ENCODE assay signal across 6 cellular contexts in genomic region chr19:17246681-17247425, GRCh38. TPM values are rescaled to one million over a fixed set of nuclear protein-coding genes. Genes with fewer than 3 reads are reported as not detected.
A peak's percentile ranks its signal among the peaks of the same experiment; 100 is the strongest.
DNase-seq lines count a peak whose midpoint lies in the region; ATAC-seq and TF ChIP-seq lines count a peak whose summit lies in the region.

No MANE protein-coding gene starts in this region.

- H3K9me3 Mint-ChIP-seq in CD14-positive monocyte: peaks cover 0 to 6% (median 2%) of the 10 kb centered on the region in 7 donors
- H3K9me3 Mint-ChIP-seq in stimulated activated naive CD8-positive, alpha-beta T cell treated with anti-CD3 and anti-CD28 coated beads, Interleukin-15, amount 100 ng/mL, for 72 hours: no peaks in the 10 kb centered on the region

- no peaks in the 10 kb centered on the region for H3K36me3 Mint-ChIP-seq in CD14-positive monocyte

- TF ChIP-seq CTCF in CD14-positive monocyte (IDR thresholded peaks at IDR 0.05) (no peak), fibroblast of mammary gland (conservative IDR thresholded peaks at IDR 0.05; ENCODE audit: control insufficient read depth, insufficient read depth, low read depth, low read length) (no peak)

- H3K4me3 Mint-ChIP-seq in CD14-positive monocyte: peak overlapping the region; percentile 95
- H3K4me3 Mint-ChIP-seq in stimulated activated naive CD8-positive, alpha-beta T cell treated with anti-CD3 and anti-CD28 coated beads, Interleukin-15, amount 100 ng/mL, for 72 hours: peak overlapping the region; percentile 96 to 97

- ATAC-seq in stimulated activated naive CD8-positive, alpha-beta T cell treated with anti-CD3 and anti-CD28 coated beads, Interleukin-15, amount 100 ng/mL, for 72 hours: no peak
- no peak for ATAC-seq in HG03378 (IDR thresholded peaks at IDR 0.05; ENCODE audit: unreplicated experiment)

- peak overlapping the region in 1 of 7 donors; percentile 31 for H3K27ac Mint-ChIP-seq in CD14-positive monocyte
- peak overlapping the region; percentile 33 to 95 for H3K27ac Mint-ChIP-seq in stimulated activated naive CD8-positive, alpha-beta T cell treated with anti-CD3 and anti-CD28 coated beads, Interleukin-15, amount 100 ng/mL, for 72 hours

- peaks cover 26% of the 10 kb centered on the region for H3K4me1 Mint-ChIP-seq in CD14-positive monocyte
- peaks cover 24% of the 10 kb centered on the region for H3K4me1 Mint-ChIP-seq in stimulated activated naive CD8-positive, alpha-beta T cell treated with anti-CD3 and anti-CD28 coated beads, Interleukin-15, amount 100 ng/mL, for 72 hours

- DNase-seq in CD14-positive monocyte (ENCODE audit: low spot score) (no peak), NCI-H69 (lab: John Stamatoyannopoulos, UW) (peak; percentile 83), fibroblast of mammary gland (ENCODE audit: low read depth) (peak; percentile 41), NCI-H1417 treated with DMSO at 0.1 percent for 48 hours (lab: John Stamatoyannopoulos, UW) (no peak)
- DNase-seq in stimulated activated naive CD8-positive, alpha-beta T cell treated with anti-CD3 and anti-CD28 coated beads, Interleukin-15, amount 100 ng/mL, for 72 hours: no peak

- peaks cover 11 to 22% (median 21%) of the 10 kb centered on the region in 3 donors for H3K27me3 Mint-ChIP-seq in CD14-positive monocyte (ENCODE audit: low read depth in 3 of 3)
- H3K27me3 Mint-ChIP-seq in stimulated activated naive CD8-positive, alpha-beta T cell treated with anti-CD3 and anti-CD28 coated beads, Interleukin-15, amount 100 ng/mL, for 72 hours: peaks cover 13% of the 10 kb centered on the region

- intact Hi-C loops in CD14-positive monocyte (cut with micrococcal nuclease): no loop called here

- H3K4me3 ChIP-seq in fibroblast of mammary gland (ENCODE audit: control insufficient read depth, low read depth, low read length): peak overlapping the region; percentile 35

RNA-seq across cellular contexts. Expression of gene NR2F6, which starts 1.1 kb away (rescaled TPM):
- 1 to 10 TPM in 1 of 2 donors, under 1 TPM in 1; 0.87 to 1.7 TPM for polyA plus RNA-seq in CD14-positive monocyte

RNA-seq across cellular contexts. Expression of gene USHBP1, which starts 17.7 kb away (rescaled TPM):
- polyA plus RNA-seq in CD14-positive monocyte: not detected

RNA-seq across cellular contexts. Expression of gene BABAM1, which starts 20.4 kb away (rescaled TPM):
- polyA plus RNA-seq in CD14-positive monocyte: 100 to 1,000 TPM in 1 of 2 donors, 10 to 100 TPM in 1; 90.3 to 106 TPM

RNA-seq across cellular contexts. Expression of gene OCEL1, which starts 20.8 kb away (rescaled TPM):
- 10 to 100 TPM; 57.6 to 59.9 TPM for polyA plus RNA-seq in CD14-positive monocyte

RNA-seq across cellular contexts. Expression of gene USE1, which starts 31.7 kb away (rescaled TPM):
- 10 to 100 TPM; 26.5 to 29.7 TPM for polyA plus RNA-seq in CD14-positive monocyte

Comparison
In these comparisons a context has a peak if more than half of its experiments do, and no peak if none do; other contexts are left out.
1. DNase-seq: peak in NCI-H69 (single experiment) and fibroblast of mammary gland (single experiment); none in CD14-positive monocyte (single experiment), stimulated activated naive CD8-positive, alpha-beta T cell treated with anti-CD3 and anti-CD28 coated beads, Interleukin-15, amount 100 ng/mL, for 72 hours (0 of 2) and NCI-H1417 treated with DMSO at 0.1 percent for 48 hours (single experiment).